23 cellular contexts compared by ENCODE assay signal in genomic region chr2:172225786-172226185, GRCh38.
"Had no signal": no experiment of that assay in that cellular context is flagged by ENCODE, and none has a peak within 500 bp of the region (broad histone marks: within the 10 kb centered on the region; RNA-seq: fewer than 3 reads in every experiment).

No MANE protein-coding gene starts in this region.

- H3K36me3 Mint-ChIP-seq: mesothelial cell of epicardium, natural killer cell, neural progenitor cell had no signal

- H3K9me3 Mint-ChIP-seq: activated CD4-positive, alpha-beta memory T cell treated with anti-CD3 and anti-CD28 coated beads, Interleukin-2, amount 10 ng/mL, durations not matched to agents 7 days and 5 days; activated naive CD4-positive, alpha-beta T cell treated with anti-CD3 and anti-CD28 coated beads, Interleukin-2, amount 10 ng/mL, durations not matched to agents 7 days and 5 days; activated T-cell treated with anti-CD3 and anti-CD28 coated beads, Interleukin-2, amount 50 U/mL, for 24 hours; dendritic cell treated with granulocyte-macrophage colony-stimulating factor and Interleukin-4, amounts not matched to agents 40 ng/mL and 50 ng/mL, for 4 days; mesothelial cell of epicardium; natural killer cell had no signal

- H2AFZ ChIP-seq: neural progenitor cell had no signal

- H3K4me1 Mint-ChIP-seq: natural killer cell had no signal

- H3K4me3 ChIP-seq: ascending aorta, esophagus muscularis mucosa, neural progenitor cell, right atrium auricular region, spleen, tibial nerve had no signal

- H3K4me3 Mint-ChIP-seq: activated CD4-positive, alpha-beta memory T cell treated with anti-CD3 and anti-CD28 coated beads, Interleukin-2, amount 10 ng/mL, durations not matched to agents 7 days and 5 days; activated naive CD4-positive, alpha-beta T cell treated with anti-CD3 and anti-CD28 coated beads, Interleukin-2, amount 10 ng/mL, durations not matched to agents 7 days and 5 days; activated naive CD8-positive, alpha-beta T cell treated with anti-CD3 and anti-CD28 coated beads, Interleukin-2, amount 10 ng/mL, durations not matched to agents 7 days and 5 days; activated T-cell treated with anti-CD3 and anti-CD28 coated beads, Interleukin-2, amount 50 U/mL, for 24 hours; dendritic cell treated with granulocyte-macrophage colony-stimulating factor and Interleukin-4, amounts not matched to agents 40 ng/mL and 50 ng/mL, for 4 days; mesothelial cell of epicardium; natural killer cell; neural progenitor cell had no signal

- H3K27me3 Mint-ChIP-seq: activated naive CD8-positive, alpha-beta T cell treated with anti-CD3 and anti-CD28 coated beads, Interleukin-2, amount 10 ng/mL, durations not matched to agents 7 days and 5 days; activated T-cell treated with anti-CD3 and anti-CD28 coated beads, Interleukin-2, amount 50 U/mL, for 24 hours; T-helper 17 cell had no signal

- ATAC-seq: activated CD4-positive, CD25-positive, alpha-beta regulatory T cell treated with anti-CD3 and anti-CD28 coated beads, Interleukin-2, amount 50 U/mL, for 24 hours had no signal

- H3K27ac ChIP-seq: ascending aorta, brain microvascular endothelial cell, esophagus muscularis mucosa, neural progenitor cell, right atrium auricular region, spleen, tibial nerve, WERI-Rb-1 had no signal

- H3K9me3 ChIP-seq: ascending aorta, esophagus muscularis mucosa, right atrium auricular region, spleen, tibial nerve had no signal

- FAIRE-seq: islet of Langerhans had no signal

- DNase-seq: activated CD8-positive, alpha-beta memory T cell treated with anti-CD3 and anti-CD28 coated beads, Interleukin-2, amount 50 U/mL, for 48 hours; activated gamma-delta T cell; activated naive CD8-positive, alpha-beta T cell treated with anti-CD3 and anti-CD28 coated beads, Interleukin-2, amount 10 ng/mL, durations not matched to agents 7 days and 5 days; activated T-cell treated with anti-CD3 and anti-CD28 coated beads, Interleukin-2, amount 50 U/mL, for 24 hours; brain microvascular endothelial cell; foreskin melanocyte; natural killer cell; occipital lobe; spleen; T1000; WERI-Rb-1 had no signal

- H3K27me3 ChIP-seq: ascending aorta, brain microvascular endothelial cell, neural progenitor cell, right atrium auricular region, tibial nerve had no signal

- H3K4me1 ChIP-seq: ascending aorta, neural progenitor cell, right atrium auricular region, spleen had no signal

- H3K27ac Mint-ChIP-seq: activated CD4-positive, alpha-beta memory T cell treated with anti-CD3 and anti-CD28 coated beads, Interleukin-2, amount 10 ng/mL, durations not matched to agents 7 days and 5 days; activated naive CD4-positive, alpha-beta T cell treated with anti-CD3 and anti-CD28 coated beads, Interleukin-2, amount 10 ng/mL, durations not matched to agents 7 days and 5 days; activated T-cell treated with anti-CD3 and anti-CD28 coated beads, Interleukin-2, amount 50 U/mL, for 24 hours; dendritic cell treated with granulocyte-macrophage colony-stimulating factor and Interleukin-4, amounts not matched to agents 40 ng/mL and 50 ng/mL, for 4 days; mesothelial cell of epicardium; natural killer cell; neural progenitor cell had no signal

- H3K36me3 ChIP-seq: ascending aorta, brain microvascular endothelial cell, esophagus muscularis mucosa, neural progenitor cell, right atrium auricular region, spleen, tibial nerve, WERI-Rb-1 had no signal

- H3K4me2 ChIP-seq: neural progenitor cell had no signal
